1 cellular context compared by ENCODE assay signal in the genomic region with DNA sequence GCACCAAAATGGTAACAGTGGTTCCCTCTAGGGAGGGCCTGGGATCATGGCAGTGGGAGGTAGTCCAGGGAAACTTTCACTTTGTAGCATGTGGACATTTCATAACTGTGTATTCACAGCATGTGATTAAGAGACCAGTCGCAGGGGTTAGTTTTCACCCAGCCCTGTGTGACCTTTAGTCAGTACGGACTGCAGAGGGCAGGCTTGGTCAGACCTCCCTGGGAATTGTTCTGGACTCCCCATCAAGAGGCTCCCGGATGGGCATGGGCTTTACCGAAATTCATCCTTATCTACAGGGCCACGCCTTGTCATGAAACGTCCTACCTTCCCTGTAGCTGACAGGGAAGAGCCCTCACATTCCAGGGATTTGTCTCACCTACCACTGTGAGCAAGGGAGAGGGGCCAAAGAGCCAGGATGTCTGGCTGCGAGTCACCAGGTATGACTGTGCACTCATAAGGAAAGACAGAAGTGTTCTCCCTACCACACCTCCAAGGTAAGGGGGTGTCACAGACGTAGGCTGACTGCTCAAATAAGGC.
TF ChIP-seq lines count a peak whose summit lies in the region.

No MANE protein-coding gene starts in this region.

TF ChIP-seq in GM23338, 12 proteins besides CTCF, POLR2A, EP300 and RAD21:
- TF ChIP-seq JUNB (IDR thresholded peaks at IDR 0.05; ENCODE audit: unreplicated experiment) (no peak), CREB1 (CRISPR knock-in tag; IDR thresholded peaks at IDR 0.05; ENCODE audit: low read depth) (no peak), ZNF114 (CRISPR knock-in tag; IDR thresholded peaks at IDR 0.05) (no peak), STAT1 (IDR thresholded peaks at IDR 0.05; ENCODE audit: unreplicated experiment) (no peak), POLR2AphosphoS5 (IDR thresholded peaks at IDR 0.05; ENCODE audit: low read depth) (no peak), ZNF331 (CRISPR knock-in tag; IDR thresholded peaks at IDR 0.05; ENCODE audit: low read depth) (no peak), EZH2 (IDR thresholded peaks at IDR 0.05; ENCODE audit: low read depth, unreplicated experiment) (no peak), EZH2phosphoT487 (IDR thresholded peaks at IDR 0.05; ENCODE audit: unreplicated experiment) (no peak)
- TF ChIP-seq, protein P1, sequence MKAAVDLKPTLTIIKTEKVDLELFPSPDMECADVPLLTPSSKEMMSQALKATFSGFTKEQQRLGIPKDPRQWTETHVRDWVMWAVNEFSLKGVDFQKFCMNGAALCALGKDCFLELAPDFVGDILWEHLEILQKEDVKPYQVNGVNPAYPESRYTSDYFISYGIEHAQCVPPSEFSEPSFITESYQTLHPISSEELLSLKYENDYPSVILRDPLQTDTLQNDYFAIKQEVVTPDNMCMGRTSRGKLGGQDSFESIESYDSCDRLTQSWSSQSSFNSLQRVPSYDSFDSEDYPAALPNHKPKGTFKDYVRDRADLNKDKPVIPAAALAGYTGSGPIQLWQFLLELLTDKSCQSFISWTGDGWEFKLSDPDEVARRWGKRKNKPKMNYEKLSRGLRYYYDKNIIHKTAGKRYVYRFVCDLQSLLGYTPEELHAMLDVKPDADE (IDR thresholded peaks at IDR 0.05) = no peak
- TF ChIP-seq, protein P2, sequence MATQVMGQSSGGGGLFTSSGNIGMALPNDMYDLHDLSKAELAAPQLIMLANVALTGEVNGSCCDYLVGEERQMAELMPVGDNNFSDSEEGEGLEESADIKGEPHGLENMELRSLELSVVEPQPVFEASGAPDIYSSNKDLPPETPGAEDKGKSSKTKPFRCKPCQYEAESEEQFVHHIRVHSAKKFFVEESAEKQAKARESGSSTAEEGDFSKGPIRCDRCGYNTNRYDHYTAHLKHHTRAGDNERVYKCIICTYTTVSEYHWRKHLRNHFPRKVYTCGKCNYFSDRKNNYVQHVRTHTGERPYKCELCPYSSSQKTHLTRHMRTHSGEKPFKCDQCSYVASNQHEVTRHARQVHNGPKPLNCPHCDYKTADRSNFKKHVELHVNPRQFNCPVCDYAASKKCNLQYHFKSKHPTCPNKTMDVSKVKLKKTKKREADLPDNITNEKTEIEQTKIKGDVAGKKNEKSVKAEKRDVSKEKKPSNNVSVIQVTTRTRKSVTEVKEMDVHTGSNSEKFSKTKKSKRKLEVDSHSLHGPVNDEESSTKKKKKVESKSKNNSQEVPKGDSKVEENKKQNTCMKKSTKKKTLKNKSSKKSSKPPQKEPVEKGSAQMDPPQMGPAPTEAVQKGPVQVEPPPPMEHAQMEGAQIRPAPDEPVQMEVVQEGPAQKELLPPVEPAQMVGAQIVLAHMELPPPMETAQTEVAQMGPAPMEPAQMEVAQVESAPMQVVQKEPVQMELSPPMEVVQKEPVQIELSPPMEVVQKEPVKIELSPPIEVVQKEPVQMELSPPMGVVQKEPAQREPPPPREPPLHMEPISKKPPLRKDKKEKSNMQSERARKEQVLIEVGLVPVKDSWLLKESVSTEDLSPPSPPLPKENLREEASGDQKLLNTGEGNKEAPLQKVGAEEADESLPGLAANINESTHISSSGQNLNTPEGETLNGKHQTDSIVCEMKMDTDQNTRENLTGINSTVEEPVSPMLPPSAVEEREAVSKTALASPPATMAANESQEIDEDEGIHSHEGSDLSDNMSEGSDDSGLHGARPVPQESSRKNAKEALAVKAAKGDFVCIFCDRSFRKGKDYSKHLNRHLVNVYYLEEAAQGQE (IDR thresholded peaks at IDR 0.05; ENCODE audit: unreplicated experiment) = no peak
- TF ChIP-seq, protein P3, sequence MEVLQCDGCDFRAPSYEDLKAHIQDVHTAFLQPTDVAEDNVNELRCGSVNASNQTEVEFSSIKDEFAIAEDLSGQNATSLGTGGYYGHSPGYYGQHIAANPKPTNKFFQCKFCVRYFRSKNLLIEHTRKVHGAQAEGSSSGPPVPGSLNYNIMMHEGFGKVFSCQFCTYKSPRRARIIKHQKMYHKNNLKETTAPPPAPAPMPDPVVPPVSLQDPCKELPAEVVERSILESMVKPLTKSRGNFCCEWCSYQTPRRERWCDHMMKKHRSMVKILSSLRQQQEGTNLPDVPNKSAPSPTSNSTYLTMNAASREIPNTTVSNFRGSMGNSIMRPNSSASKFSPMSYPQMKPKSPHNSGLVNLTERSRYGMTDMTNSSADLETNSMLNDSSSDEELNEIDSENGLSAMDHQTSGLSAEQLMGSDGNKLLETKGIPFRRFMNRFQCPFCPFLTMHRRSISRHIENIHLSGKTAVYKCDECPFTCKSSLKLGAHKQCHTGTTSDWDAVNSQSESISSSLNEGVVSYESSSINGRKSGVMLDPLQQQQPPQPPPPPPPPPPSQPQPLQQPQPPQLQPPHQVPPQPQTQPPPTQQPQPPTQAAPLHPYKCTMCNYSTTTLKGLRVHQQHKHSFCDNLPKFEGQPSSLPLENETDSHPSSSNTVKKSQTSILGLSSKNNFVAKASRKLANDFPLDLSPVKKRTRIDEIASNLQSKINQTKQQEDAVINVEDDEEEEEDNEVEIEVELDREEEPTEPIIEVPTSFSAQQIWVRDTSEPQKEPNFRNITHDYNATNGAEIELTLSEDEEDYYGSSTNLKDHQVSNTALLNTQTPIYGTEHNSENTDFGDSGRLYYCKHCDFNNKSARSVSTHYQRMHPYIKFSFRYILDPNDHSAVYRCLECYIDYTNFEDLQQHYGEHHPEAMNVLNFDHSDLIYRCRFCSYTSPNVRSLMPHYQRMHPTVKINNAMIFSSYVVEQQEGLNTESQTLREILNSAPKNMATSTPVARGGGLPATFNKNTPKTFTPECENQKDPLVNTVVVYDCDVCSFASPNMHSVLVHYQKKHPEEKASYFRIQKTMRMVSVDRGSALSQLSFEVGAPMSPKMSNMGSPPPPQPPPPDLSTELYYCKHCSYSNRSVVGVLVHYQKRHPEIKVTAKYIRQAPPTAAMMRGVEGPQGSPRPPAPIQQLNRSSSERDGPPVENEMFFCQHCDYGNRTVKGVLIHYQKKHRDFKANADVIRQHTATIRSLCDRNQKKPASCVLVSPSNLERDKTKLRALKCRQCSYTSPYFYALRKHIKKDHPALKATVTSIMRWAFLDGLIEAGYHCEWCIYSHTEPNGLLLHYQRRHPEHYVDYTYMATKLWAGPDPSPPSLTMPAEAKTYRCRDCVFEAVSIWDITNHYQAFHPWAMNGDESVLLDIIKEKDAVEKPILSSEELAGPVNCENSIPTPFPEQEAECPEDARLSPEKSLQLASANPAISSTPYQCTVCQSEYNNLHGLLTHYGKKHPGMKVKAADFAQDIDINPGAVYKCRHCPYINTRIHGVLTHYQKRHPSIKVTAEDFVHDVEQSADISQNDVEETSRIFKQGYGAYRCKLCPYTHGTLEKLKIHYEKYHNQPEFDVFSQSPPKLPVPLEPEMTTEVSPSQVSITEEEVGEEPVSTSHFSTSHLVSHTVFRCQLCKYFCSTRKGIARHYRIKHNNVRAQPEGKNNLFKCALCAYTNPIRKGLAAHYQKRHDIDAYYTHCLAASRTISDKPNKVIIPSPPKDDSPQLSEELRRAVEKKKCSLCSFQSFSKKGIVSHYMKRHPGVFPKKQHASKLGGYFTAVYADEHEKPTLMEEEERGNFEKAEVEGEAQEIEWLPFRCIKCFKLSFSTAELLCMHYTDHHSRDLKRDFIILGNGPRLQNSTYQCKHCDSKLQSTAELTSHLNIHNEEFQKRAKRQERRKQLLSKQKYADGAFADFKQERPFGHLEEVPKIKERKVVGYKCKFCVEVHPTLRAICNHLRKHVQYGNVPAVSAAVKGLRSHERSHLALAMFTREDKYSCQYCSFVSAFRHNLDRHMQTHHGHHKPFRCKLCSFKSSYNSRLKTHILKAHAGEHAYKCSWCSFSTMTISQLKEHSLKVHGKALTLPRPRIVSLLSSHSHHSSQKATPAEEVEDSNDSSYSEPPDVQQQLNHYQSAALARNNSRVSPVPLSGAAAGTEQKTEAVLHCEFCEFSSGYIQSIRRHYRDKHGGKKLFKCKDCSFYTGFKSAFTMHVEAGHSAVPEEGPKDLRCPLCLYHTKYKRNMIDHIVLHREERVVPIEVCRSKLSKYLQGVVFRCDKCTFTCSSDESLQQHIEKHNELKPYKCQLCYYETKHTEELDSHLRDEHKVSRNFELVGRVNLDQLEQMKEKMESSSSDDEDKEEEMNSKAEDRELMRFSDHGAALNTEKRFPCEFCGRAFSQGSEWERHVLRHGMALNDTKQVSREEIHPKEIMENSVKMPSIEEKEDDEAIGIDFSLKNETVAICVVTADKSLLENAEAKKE (CRISPR knock-in tag; IDR thresholded peaks at IDR 0.05) = no peak
TF ChIP-seq in GM23338: peak in this region for 0.
